In genomic region chr1:89487972-89488371, GRCh38 we compare ENCODE assay signal across 13 cellular contexts. TPM values are rescaled to one million over a fixed set of nuclear protein-coding genes. Genes with fewer than 3 reads are reported as not detected.
DNase-seq lines count a peak whose midpoint lies in the region; ATAC-seq and TF ChIP-seq lines count a peak whose summit lies in the region.
"Had no signal": no experiment of that assay in that cellular context is flagged by ENCODE, and none has a peak within 500 bp of the region (broad histone marks: within the 10 kb centered on the region; RNA-seq: fewer than 3 reads in every experiment).

No MANE protein-coding gene starts in this region.

- TF ChIP-seq POLR2A in NB4 (IDR thresholded peaks at IDR 0.05; ENCODE audit: extremely low read depth, insufficient read length) = no peak

- peaks cover 2% of the 10 kb centered on the region for H3K36me3 Mint-ChIP-seq in activated CD4-positive, alpha-beta memory T cell treated with anti-CD3 and anti-CD28 coated beads for 36 hours
- peaks cover 11% of the 10 kb centered on the region for H3K36me3 Mint-ChIP-seq in activated CD4-positive, alpha-beta memory T cell treated with anti-CD3 and anti-CD28 coated beads, Interleukin-2, amount 10 ng/mL, durations not matched to agents 7 days and 5 days (ENCODE audit: low read depth)
- no peaks in the 10 kb centered on the region for H3K36me3 Mint-ChIP-seq in stimulated activated effector memory CD8-positive, alpha-beta T cell treated with anti-CD3 and anti-CD28 coated beads, Interleukin-12 subunit alpha, Interleukin-12 subunit beta, amount 100 ng/mL, for 72 hours

- H3K4me3 Mint-ChIP-seq in activated CD4-positive, alpha-beta memory T cell treated with anti-CD3 and anti-CD28 coated beads for 36 hours = no peak overlapping the region
- H3K4me3 Mint-ChIP-seq in activated CD4-positive, alpha-beta memory T cell treated with anti-CD3 and anti-CD28 coated beads, Interleukin-2, amount 10 ng/mL, durations not matched to agents 7 days and 5 days = no peak overlapping the region
- no peak overlapping the region for H3K4me3 Mint-ChIP-seq in stimulated activated effector memory CD8-positive, alpha-beta T cell treated with anti-CD3 and anti-CD28 coated beads, Interleukin-12 subunit alpha, Interleukin-12 subunit beta, amount 100 ng/mL, for 72 hours

- intact Hi-C loops in activated CD4-positive, alpha-beta memory T cell treated with anti-CD3 and anti-CD28 coated beads for 36 hours (cut with micrococcal nuclease) = no loop called here

- H3K4me3 ChIP-seq in NB4 (ENCODE audit: low read depth, low read length) = no peak overlapping the region
- H3K4me3 ChIP-seq: heart left ventricle had no signal

- peak; percentile 55 for ATAC-seq in HG02588 (IDR thresholded peaks at IDR 0.05; ENCODE audit: unreplicated experiment)
- ATAC-seq in stimulated activated effector memory CD8-positive, alpha-beta T cell treated with anti-CD3 and anti-CD28 coated beads, Interleukin-12 subunit alpha, Interleukin-12 subunit beta, amount 100 ng/mL, for 72 hours = peak; percentile 64
- ATAC-seq: heart left ventricle had no signal

- no peak for TF ChIP-seq CTCF in NB4 (IDR thresholded peaks at IDR 0.05; ENCODE audit: low read depth, low read length)

- CTCF ChIA-PET in activated CD4-positive, alpha-beta memory T cell treated with anti-CD3 and anti-CD28 coated beads for 36 hours (lab: Charles Lee) = interaction anchor here (0.7 to 1.8 kb wide), 3 partner anchors 116 to 275 kb away, joined by 3 to 5 read pairs (median 4); no protein-coding TSS in a partner anchor
- CTCF ChIA-PET in activated CD4-positive, alpha-beta memory T cell treated with anti-CD3 and anti-CD28 coated beads, Interleukin-2, amount 10 ng/mL, durations not matched to agents 7 days and 5 days (lab: Charles Lee) = interaction anchor here (0.5 to 0.8 kb wide), 2 partner anchors 276 to 530 kb away, joined by 4 to 6 read pairs; no protein-coding TSS in a partner anchor

- H3K27me3 Mint-ChIP-seq in activated CD4-positive, alpha-beta memory T cell treated with anti-CD3 and anti-CD28 coated beads for 36 hours = peaks cover 3% of the 10 kb centered on the region
- H3K27me3 Mint-ChIP-seq in activated CD4-positive, alpha-beta memory T cell treated with anti-CD3 and anti-CD28 coated beads, Interleukin-2, amount 10 ng/mL, durations not matched to agents 7 days and 5 days = peaks cover under 1% of the 10 kb centered on the region

- POLR2A ChIA-PET in activated CD4-positive, alpha-beta memory T cell treated with anti-CD3 and anti-CD28 coated beads for 36 hours (lab: Charles Lee) = interaction anchor here (0.8 to 1.4 kb wide), 2 partner anchors 28 to 58 kb away, joined by 3 to 4 read pairs; no protein-coding TSS in a partner anchor
- POLR2A ChIA-PET in activated CD4-positive, alpha-beta memory T cell treated with anti-CD3 and anti-CD28 coated beads, Interleukin-2, amount 10 ng/mL, durations not matched to agents 7 days and 5 days (lab: Charles Lee) = interaction anchor here (0.7 kb wide), 1 partner anchor 11 kb away, joined by 4 read pairs; no protein-coding TSS in a partner anchor

- peak; percentile 45 for DNase-seq in activated CD4-positive, alpha-beta memory T cell treated with anti-CD3 and anti-CD28 coated beads for 36 hours
- no peak for DNase-seq in activated CD4-positive, alpha-beta memory T cell treated with anti-CD3 and anti-CD28 coated beads, Interleukin-2, amount 10 ng/mL, durations not matched to agents 7 days and 5 days
- DNase-seq in NB4 (ENCODE audit: low read depth) = peak; percentile 65
- DNase-seq in stimulated activated effector memory CD8-positive, alpha-beta T cell treated with anti-CD3 and anti-CD28 coated beads, Interleukin-12 subunit alpha, Interleukin-12 subunit beta, amount 100 ng/mL, for 72 hours (ENCODE audit: low spot score in 2 of 2) = no peak
- DNase-seq in HCEC 1CT = no peak
- no peak for DNase-seq in germinal center (ENCODE audit: low spot score)
- DNase-seq in A172 (ENCODE audit: low spot score) = no peak
- DNase-seq: ACHN, heart left ventricle, kidney, midbrain, NCI-H187 had no signal

- H3K4me1 Mint-ChIP-seq in activated CD4-positive, alpha-beta memory T cell treated with anti-CD3 and anti-CD28 coated beads for 36 hours (ENCODE audit: low read depth) = peaks cover 25% of the 10 kb centered on the region
- peaks cover 27% of the 10 kb centered on the region for H3K4me1 Mint-ChIP-seq in activated CD4-positive, alpha-beta memory T cell treated with anti-CD3 and anti-CD28 coated beads, Interleukin-2, amount 10 ng/mL, durations not matched to agents 7 days and 5 days
- peaks cover 7% of the 10 kb centered on the region for H3K4me1 Mint-ChIP-seq in stimulated activated effector memory CD8-positive, alpha-beta T cell treated with anti-CD3 and anti-CD28 coated beads, Interleukin-12 subunit alpha, Interleukin-12 subunit beta, amount 100 ng/mL, for 72 hours

- peaks cover 8% of the 10 kb centered on the region for H3K9me3 Mint-ChIP-seq in activated CD4-positive, alpha-beta memory T cell treated with anti-CD3 and anti-CD28 coated beads for 36 hours
- H3K9me3 Mint-ChIP-seq in activated CD4-positive, alpha-beta memory T cell treated with anti-CD3 and anti-CD28 coated beads, Interleukin-2, amount 10 ng/mL, durations not matched to agents 7 days and 5 days = peaks cover 7% of the 10 kb centered on the region
- H3K9me3 Mint-ChIP-seq in stimulated activated effector memory CD8-positive, alpha-beta T cell treated with anti-CD3 and anti-CD28 coated beads, Interleukin-12 subunit alpha, Interleukin-12 subunit beta, amount 100 ng/mL, for 72 hours = peaks cover 2% of the 10 kb centered on the region

- no peak overlapping the region for H3K27ac Mint-ChIP-seq in activated CD4-positive, alpha-beta memory T cell treated with anti-CD3 and anti-CD28 coated beads for 36 hours
- no peak overlapping the region for H3K27ac Mint-ChIP-seq in activated CD4-positive, alpha-beta memory T cell treated with anti-CD3 and anti-CD28 coated beads, Interleukin-2, amount 10 ng/mL, durations not matched to agents 7 days and 5 days
- H3K27ac Mint-ChIP-seq in stimulated activated effector memory CD8-positive, alpha-beta T cell treated with anti-CD3 and anti-CD28 coated beads, Interleukin-12 subunit alpha, Interleukin-12 subunit beta, amount 100 ng/mL, for 72 hours = no peak overlapping the region

RNA-seq across cellular contexts. Expression of gene LRRC8B, which starts 36.7 kb away (rescaled TPM):
- total RNA-seq in activated CD4-positive, alpha-beta memory T cell treated with anti-CD3 and anti-CD28 coated beads for 36 hours = 10 to 100 TPM; 41.1 to 42.1 TPM
- 10 to 100 TPM; 21.3 to 21.7 TPM for total RNA-seq in activated CD4-positive, alpha-beta memory T cell treated with anti-CD3 and anti-CD28 coated beads, Interleukin-2, amount 10 ng/mL, durations not matched to agents 7 days and 5 days
- 1.4 and 3.9 TPM in 2 replicates for total RNA-seq in A172 (2014; rRNA removed; shearing (Covaris generic))

Comparison
In these comparisons a context has a peak if more than half of its experiments do, and no peak if none do; other contexts are left out.
1. DNase-seq: peak in activated CD4-positive, alpha-beta memory T cell treated with anti-CD3 and anti-CD28 coated beads for 36 hours (single experiment) and NB4 (single experiment); none in activated CD4-positive, alpha-beta memory T cell treated with anti-CD3 and anti-CD28 coated beads, Interleukin-2, amount 10 ng/mL, durations not matched to agents 7 days and 5 days (single experiment), stimulated activated effector memory CD8-positive, alpha-beta T cell treated with anti-CD3 and anti-CD28 coated beads, Interleukin-12 subunit alpha, Interleukin-12 subunit beta, amount 100 ng/mL, for 72 hours (0 of 2), HCEC 1CT (single experiment), germinal center (single experiment) and A172 (single experiment).